ENCODE assay signal across 14 cellular contexts in genomic region chr11:95999604-96000003, GRCh38.
DNase-seq lines count a peak whose midpoint lies in the region; ATAC-seq and TF ChIP-seq lines count a peak whose summit lies in the region.
"Had no signal": no experiment of that assay in that cellular context is flagged by ENCODE, and none has a peak within 500 bp of the region (broad histone marks: within the 10 kb centered on the region; RNA-seq: fewer than 3 reads in every experiment).

No MANE protein-coding gene starts in this region.

- H3K27me3 ChIP-seq in HUES64 (ENCODE audit: insufficient read depth, low read length) (no peaks in the 10 kb centered on the region), lung (ENCODE audit: control insufficient read depth, insufficient read depth) (no peaks in the 10 kb centered on the region), stomach smooth muscle (ENCODE audit: control insufficient read depth in 1 of 2, insufficient read depth in 2 of 2, low read length in 2 of 2) (no peaks in the 10 kb centered on the region)

- H3K9ac ChIP-seq in HUES64 (ENCODE audit: low read depth, low read length) (peak overlapping the region; percentile 32; the same call in 1 of the 2 replicates), stomach smooth muscle (ENCODE audit: low read length in 2 of 2) (no peak overlapping the region)

- H3K27ac ChIP-seq in HUES64 (ENCODE audit: low read depth, low read length) (no peak overlapping the region), cingulate gyrus (ENCODE audit: low read depth, low read length) (peak overlapping the region; percentile 61), lung (ENCODE audit: low read depth in 1 of 2, low read length in 1 of 2) (peak overlapping the region; percentile 59 to 70), stomach smooth muscle (ENCODE audit: low read length) (no peak overlapping the region)
- H3K27ac ChIP-seq: HL-60 had no signal

- no peak overlapping the region for H3K4me3 ChIP-seq in HUES64 (ENCODE audit: low read length)
- no peak overlapping the region for H3K4me3 ChIP-seq in lung
- peak overlapping the region; percentile 14 to 47 for H3K4me3 ChIP-seq in stomach smooth muscle (ENCODE audit: low read length in 2 of 2)
- H3K4me3 ChIP-seq: mucosa of descending colon had no signal

- H3K4me1 ChIP-seq in HUES64 (ENCODE audit: insufficient read depth, low read length) = peaks cover 12% of the 10 kb centered on the region
- H3K4me1 ChIP-seq in lung (ENCODE audit: control insufficient read depth in 2 of 2, insufficient read depth in 2 of 2, low read length in 2 of 2) = peaks cover 0 to 17% of the 10 kb centered on the region in 2 donors
- peaks cover 5% of the 10 kb centered on the region for H3K4me1 ChIP-seq in stomach smooth muscle (ENCODE audit: control insufficient read depth, insufficient read depth, low read length)

- ATAC-seq in lung (ENCODE audit: insufficient read depth, low FRiP score) (no peak), GM18858 (IDR thresholded peaks at IDR 0.05; ENCODE audit: unreplicated experiment) (no peak), HG02884 (IDR thresholded peaks at IDR 0.05; ENCODE audit: unreplicated experiment) (no peak)
- ATAC-seq: activated T-cell treated with anti-CD3 and anti-CD28 coated beads, Interleukin-2, amount 50 U/mL, for 4 hours; sciatic nerve had no signal

- H3K9me3 ChIP-seq in HUES64 (ENCODE audit: insufficient read depth, low read depth, low read length) = no peaks in the 10 kb centered on the region
- H3K9me3 ChIP-seq in lung (ENCODE audit: control insufficient read depth in 2 of 2, insufficient read depth in 1 of 2, low read length in 1 of 2) = no peaks in the 10 kb centered on the region
- H3K9me3 ChIP-seq in stomach smooth muscle (ENCODE audit: control insufficient read depth in 2 of 2, low read length in 2 of 2) = no peaks in the 10 kb centered on the region
- H3K9me3 ChIP-seq: mucosa of descending colon had no signal

- 84% methylated on average over 5 of the region's 5 CpGs for WGBS in HUES64
- 50 to 69% methylated on average over 5 of the region's 5 CpGs for WGBS in lung, 2 donors

- no peak for DNase-seq in lung (ENCODE audit: low spot score)
- no peak for DNase-seq in GM10248 (ENCODE audit: extremely low spot score)
- DNase-seq in NCI-H1694 treated with DMSO at 0.1 percent for 48 hours (lab: John Stamatoyannopoulos, UW) = no peak
- DNase-seq: activated CD4-positive, alpha-beta T cell treated with anti-CD3 and anti-CD28 coated beads for 1 hour; activated T-cell treated with anti-CD3 and anti-CD28 coated beads, Interleukin-2, amount 50 U/mL, for 4 hours; mucosa of descending colon; NCI-H2107 had no signal

- CTCF ChIA-PET in GM10248 (lab: Yijun Ruan, JAX) = interaction anchor here (1.1 kb wide), 1 partner anchor 229 kb away, joined by 3 read pairs; no protein-coding TSS in a partner anchor

- POLR2A ChIA-PET in GM10248 (lab: Yijun Ruan, JAX) = no interaction called here

- H3K36me3 ChIP-seq in HUES64 (ENCODE audit: insufficient read depth, low read length) = no peaks in the 10 kb centered on the region
- H3K36me3 ChIP-seq in lung (ENCODE audit: control insufficient read depth in 2 of 2, insufficient read depth in 2 of 2, low read length in 2 of 2) = no peaks in the 10 kb centered on the region
- no peaks in the 10 kb centered on the region for H3K36me3 ChIP-seq in stomach smooth muscle (ENCODE audit: control insufficient read depth in 2 of 2, insufficient read depth in 2 of 2, low read length in 2 of 2)

- TF ChIP-seq CTCF in lung (IDR thresholded peaks at IDR 0.05; ENCODE audit: control extremely low read depth, extremely low read depth) (no peak), GM10248 (IDR thresholded peaks at IDR 0.05; ENCODE audit: control extremely low read depth, extremely low read depth, low read depth, missing control alignments) (no peak)

Comparison
In these comparisons a context has a peak if more than half of its experiments do, and no peak if none do; other contexts are left out.
1. H3K27ac ChIP-seq: peak in cingulate gyrus (single experiment) and lung (2 of 2); none in HUES64 (single experiment) and stomach smooth muscle (single experiment).
2. H3K4me3 ChIP-seq: peak in stomach smooth muscle (2 of 2); none in HUES64 (single experiment) and lung (single experiment).